ENCODE assay signal across 19 cellular contexts in the genomic region with DNA sequence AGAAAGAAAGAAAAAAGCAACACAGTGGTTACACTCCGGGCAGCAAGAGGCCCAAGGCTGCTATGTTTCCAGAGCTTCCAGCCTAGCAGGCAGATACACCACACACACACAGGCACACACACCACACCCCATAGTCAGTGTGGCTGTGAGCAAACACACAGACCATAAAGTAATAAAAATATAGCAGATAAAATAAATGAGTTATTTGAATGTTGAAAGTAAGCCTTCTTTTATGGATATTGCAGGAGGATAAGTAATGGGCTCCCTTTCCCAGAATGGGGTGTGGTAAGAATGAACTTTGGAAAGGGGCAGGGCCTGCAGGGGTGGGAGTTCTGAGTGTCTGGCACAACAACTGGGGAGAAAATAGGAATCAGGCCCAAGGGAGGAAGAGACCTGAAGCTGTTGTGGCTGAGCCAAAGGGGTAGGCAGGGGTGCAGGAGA. TPM values are rescaled to one million over a fixed set of nuclear protein-coding genes. Genes with fewer than 3 reads are reported as not detected.
A peak's percentile ranks its signal among the peaks of the same experiment; 100 is the strongest.
DNase-seq lines count a peak whose midpoint lies in the region; ATAC-seq and TF ChIP-seq lines count a peak whose summit lies in the region.
"Had no signal": no experiment of that assay in that cellular context is flagged by ENCODE, and none has a peak within 500 bp of the region (broad histone marks: within the 10 kb centered on the region; RNA-seq: fewer than 3 reads in every experiment).

No MANE protein-coding gene starts in this region.

- peak; percentile 37 to 60 (median 50) for ATAC-seq in right lobe of liver
- no peak for ATAC-seq in stimulated activated effector memory CD8-positive, alpha-beta T cell treated with anti-CD3 and anti-CD28 coated beads, Interleukin-12 subunit alpha, Interleukin-12 subunit beta, amount 100 ng/mL, for 72 hours

- CTCF ChIA-PET in HEK293 (lab: Yijun Ruan, JAX) = interaction anchor here (0.6 to 21.9 kb wide), 3 partner anchors 12 to 76 kb away, joined by 4 to 592 read pairs (median 5); a partner anchor contains a TSS
- CTCF ChIA-PET in CD8-positive, alpha-beta memory T cell (lab: Charles Lee) = interaction anchor here (8.6 kb wide), 1 partner anchor 15 kb away, joined by 191 read pairs; a partner anchor contains a TSS

- H3K9me3 ChIP-seq in HEK293 (ENCODE audit: control insufficient read depth, insufficient read depth, low read depth, low read length) (no peaks in the 10 kb centered on the region), adipocyte (ENCODE audit: control insufficient read depth, low read length) (peaks cover 5% of the 10 kb centered on the region), right lobe of liver (no peaks in the 10 kb centered on the region), ascending aorta (no peaks in the 10 kb centered on the region)
- H3K9me3 ChIP-seq in CD8-positive, alpha-beta memory T cell (ENCODE audit: low read length) = no peaks in the 10 kb centered on the region
- no peaks in the 10 kb centered on the region for H3K9me3 ChIP-seq in effector memory CD4-positive, alpha-beta T cell (ENCODE audit: control insufficient read depth, low read length)
- H3K9me3 ChIP-seq: SJCRH30 had no signal

- TF ChIP-seq POLR2A in right lobe of liver (IDR thresholded peaks at IDR 0.05) = no peak

- POLR2A ChIA-PET in HEK293 (lab: Yijun Ruan, JAX) = interaction anchor here (1.7 kb wide), 1 partner anchor 71 kb away, joined by 4 read pairs; a partner anchor contains a TSS
- POLR2A ChIA-PET in CD8-positive, alpha-beta memory T cell (lab: Charles Lee) = no interaction called here

- peaks cover 13% of the 10 kb centered on the region for H3K4me1 Mint-ChIP-seq in stimulated activated effector memory CD8-positive, alpha-beta T cell treated with anti-CD3 and anti-CD28 coated beads, Interleukin-12 subunit alpha, Interleukin-12 subunit beta, amount 100 ng/mL, for 72 hours
- H3K4me1 Mint-ChIP-seq in CD8-positive, alpha-beta memory T cell = peaks cover 13 to 15% (median 14%) of the 10 kb centered on the region in 3 donors

- no peaks in the 10 kb centered on the region for H3K9me3 Mint-ChIP-seq in stimulated activated effector memory CD8-positive, alpha-beta T cell treated with anti-CD3 and anti-CD28 coated beads, Interleukin-12 subunit alpha, Interleukin-12 subunit beta, amount 100 ng/mL, for 72 hours
- no peaks in the 10 kb centered on the region for H3K9me3 Mint-ChIP-seq in CD8-positive, alpha-beta memory T cell
- H3K9me3 Mint-ChIP-seq: activated naive CD4-positive, alpha-beta T cell treated with anti-CD3 and anti-CD28 coated beads, Interleukin-2, amount 50 U/mL, for 24 hours; stimulated activated naive CD8-positive, alpha-beta T cell treated with anti-CD3 and anti-CD28 coated beads, Interleukin-15, Interleukin-2, amounts not matched to agents 100 ng/mL and 50 ng/mL, for 24 hours had no signal

- H3K36me3 ChIP-seq in HEK293 (ENCODE audit: control insufficient read depth in 2 of 2, insufficient read depth in 1 of 2, low read length in 2 of 2) = no peaks in the 10 kb centered on the region
- no peaks in the 10 kb centered on the region for H3K36me3 ChIP-seq in adipocyte (ENCODE audit: control insufficient read depth, insufficient read depth, low read length, severe bottlenecking)
- no peaks in the 10 kb centered on the region for H3K36me3 ChIP-seq in right lobe of liver
- H3K36me3 ChIP-seq in CD8-positive, alpha-beta memory T cell (ENCODE audit: insufficient read depth, low read length) = no peaks in the 10 kb centered on the region
- H3K36me3 ChIP-seq in ascending aorta = no peaks in the 10 kb centered on the region
- H3K36me3 ChIP-seq in effector memory CD4-positive, alpha-beta T cell (ENCODE audit: control insufficient read depth, insufficient read depth, low read length) = no peaks in the 10 kb centered on the region
- H3K36me3 ChIP-seq: SJCRH30 had no signal

- H3K27me3 ChIP-seq in adipocyte (replicated peaks; ENCODE audit: control insufficient read depth, insufficient read depth, low read length) = no peaks in the 10 kb centered on the region
- H3K27me3 ChIP-seq in right lobe of liver = no peaks in the 10 kb centered on the region
- no peaks in the 10 kb centered on the region for H3K27me3 ChIP-seq in CD8-positive, alpha-beta memory T cell (ENCODE audit: insufficient read depth, low read length, poor library complexity, severe bottlenecking)
- no peaks in the 10 kb centered on the region for H3K27me3 ChIP-seq in ascending aorta
- H3K27me3 ChIP-seq in effector memory CD4-positive, alpha-beta T cell (replicated peaks; ENCODE audit: control insufficient read depth, insufficient read depth, low read length, poor library complexity, severe bottlenecking) = no peaks in the 10 kb centered on the region

- peak overlapping the region; percentile 32 for H3K27ac Mint-ChIP-seq in stimulated activated effector memory CD8-positive, alpha-beta T cell treated with anti-CD3 and anti-CD28 coated beads, Interleukin-12 subunit alpha, Interleukin-12 subunit beta, amount 100 ng/mL, for 72 hours
- no peak overlapping the region for H3K27ac Mint-ChIP-seq in CD8-positive, alpha-beta memory T cell
- H3K27ac Mint-ChIP-seq: activated naive CD4-positive, alpha-beta T cell treated with anti-CD3 and anti-CD28 coated beads, Interleukin-2, amount 50 U/mL, for 24 hours; stimulated activated naive CD8-positive, alpha-beta T cell treated with anti-CD3 and anti-CD28 coated beads, Interleukin-15, Interleukin-2, amounts not matched to agents 100 ng/mL and 50 ng/mL, for 24 hours had no signal

- peak overlapping the region; percentile 67 for H3K9ac ChIP-seq in adipocyte (ENCODE audit: low read length)

- intact Hi-C loops in right lobe of liver (cut with DNase I) (no loop called here), ascending aorta (cut with DNase I) (no loop called here)

- 25% methylated on average over 1 of the region's 1 CpG for WGBS in right lobe of liver (ENCODE audit: insufficient coverage, low coverage, low lambda C conversion rate, missing lambda C conversion rate)

- peaks cover 0 to 1% of the 10 kb centered on the region in 2 donors for H3K27me3 Mint-ChIP-seq in CD8-positive, alpha-beta memory T cell
- H3K27me3 Mint-ChIP-seq: activated naive CD4-positive, alpha-beta T cell treated with anti-CD3 and anti-CD28 coated beads, Interleukin-2, amount 50 U/mL, for 24 hours; stimulated activated naive CD8-positive, alpha-beta T cell treated with anti-CD3 and anti-CD28 coated beads, Interleukin-15, Interleukin-2, amounts not matched to agents 100 ng/mL and 50 ng/mL, for 24 hours had no signal

- no peak overlapping the region for H3K4me3 Mint-ChIP-seq in stimulated activated effector memory CD8-positive, alpha-beta T cell treated with anti-CD3 and anti-CD28 coated beads, Interleukin-12 subunit alpha, Interleukin-12 subunit beta, amount 100 ng/mL, for 72 hours
- no peak overlapping the region for H3K4me3 Mint-ChIP-seq in CD8-positive, alpha-beta memory T cell
- H3K4me3 Mint-ChIP-seq: activated naive CD4-positive, alpha-beta T cell treated with anti-CD3 and anti-CD28 coated beads, Interleukin-2, amount 50 U/mL, for 24 hours; stimulated activated naive CD8-positive, alpha-beta T cell treated with anti-CD3 and anti-CD28 coated beads, Interleukin-15, Interleukin-2, amounts not matched to agents 100 ng/mL and 50 ng/mL, for 24 hours had no signal

- H3K27ac ChIP-seq in HEK293 (ENCODE audit: extremely low read depth, low read depth, low read length) = no peak overlapping the region
- H3K27ac ChIP-seq in right lobe of liver = peak overlapping the region; percentile 28 to 83 (median 60)
- H3K27ac ChIP-seq in CD8-positive, alpha-beta memory T cell (ENCODE audit: low read depth, low read length) = no peak overlapping the region
- H3K27ac ChIP-seq in ascending aorta = no peak overlapping the region
- no peak overlapping the region for H3K27ac ChIP-seq in effector memory CD4-positive, alpha-beta T cell (ENCODE audit: insufficient read depth, low read length, poor library complexity, severe bottlenecking)
- H3K27ac ChIP-seq: SJCRH30 had no signal

- peaks cover 8% of the 10 kb centered on the region for H3K36me3 Mint-ChIP-seq in stimulated activated effector memory CD8-positive, alpha-beta T cell treated with anti-CD3 and anti-CD28 coated beads, Interleukin-12 subunit alpha, Interleukin-12 subunit beta, amount 100 ng/mL, for 72 hours
- peaks cover 0 to 3% (median 2%) of the 10 kb centered on the region in 3 donors for H3K36me3 Mint-ChIP-seq in CD8-positive, alpha-beta memory T cell
- H3K36me3 Mint-ChIP-seq: activated naive CD4-positive, alpha-beta T cell treated with anti-CD3 and anti-CD28 coated beads, Interleukin-2, amount 50 U/mL, for 24 hours had no signal

- DNase-seq in adipocyte (ENCODE audit: low read depth) (peak; percentile 20), right lobe of liver (peak in 1 of 3 donors; percentile 79), ascending aorta (ENCODE audit: low spot score in 2 of 2) (no peak)
- DNase-seq in stimulated activated effector memory CD8-positive, alpha-beta T cell treated with anti-CD3 and anti-CD28 coated beads, Interleukin-12 subunit alpha, Interleukin-12 subunit beta, amount 100 ng/mL, for 72 hours (ENCODE audit: low spot score in 2 of 2) = no peak
- DNase-seq in CD8-positive, alpha-beta memory T cell = no peak
- DNase-seq in activated naive CD4-positive, alpha-beta T cell treated with Interleukin-2 at 50 U/mL for 16 hours = no peak
- no peak for DNase-seq in effector memory CD4-positive, alpha-beta T cell
- DNase-seq: activated CD4-positive, alpha-beta T cell treated with anti-CD3 and anti-CD28 coated beads for 4 hours; AML-193; effector CD4-positive, alpha-beta T cell; NCI-H1694; NCI-H446 treated with DMSO at 0.1 percent for 48 hours; SJCRH30; T1000 had no signal

- H3K4me3 ChIP-seq in HEK293 (ENCODE audit: low read depth, low read length) (no peak overlapping the region), adipocyte (ENCODE audit: low read length) (no peak overlapping the region), right lobe of liver (no peak overlapping the region), ascending aorta (no peak overlapping the region)
- no peak overlapping the region for H3K4me3 ChIP-seq in CD8-positive, alpha-beta memory T cell (ENCODE audit: low read length)
- no peak overlapping the region for H3K4me3 ChIP-seq in effector memory CD4-positive, alpha-beta T cell (ENCODE audit: insufficient read depth, low read depth, low read length, poor library complexity, severe bottlenecking)
- H3K4me3 ChIP-seq: lung, SJCRH30 had no signal

- TF ChIP-seq CTCF in HEK293 (tag by site-specific recombination; IDR thresholded peaks at IDR 0.05) (no peak), right lobe of liver (IDR thresholded peaks at IDR 0.05) (no peak), ascending aorta (IDR thresholded peaks at IDR 0.05) (no peak)

- no peaks in the 10 kb centered on the region for H3K4me1 ChIP-seq in HEK293 (ENCODE audit: control insufficient read depth, insufficient read depth, low read length)
- peaks cover 31% of the 10 kb centered on the region for H3K4me1 ChIP-seq in adipocyte (ENCODE audit: control insufficient read depth, insufficient read depth, low read length)
- H3K4me1 ChIP-seq in right lobe of liver = peaks cover 0 to 17% (median 2%) of the 10 kb centered on the region in 4 donors
- peaks cover 9% of the 10 kb centered on the region for H3K4me1 ChIP-seq in CD8-positive, alpha-beta memory T cell (ENCODE audit: insufficient read depth, low read length)
- peaks cover 0 to 5% of the 10 kb centered on the region in 2 donors for H3K4me1 ChIP-seq in ascending aorta
- H3K4me1 ChIP-seq in effector memory CD4-positive, alpha-beta T cell (ENCODE audit: control insufficient read depth, insufficient read depth, low read length, poor library complexity, severe bottlenecking) = peaks cover 9% of the 10 kb centered on the region
- H3K4me1 ChIP-seq: SJCRH30 had no signal

RNA-seq across cellular contexts. Expression of a gene that starts 4.8 kb away (rescaled TPM):
- total RNA-seq in right lobe of liver (100 to 1,000 TPM in 3 of 6 experiments, 10 to 100 TPM in 3; 47.3 to 119 (median 99.7) TPM), ascending aorta (52.3 TPM)
- total RNA-seq in CD8-positive, alpha-beta memory T cell = 100 to 1,000 TPM; 178 to 184 TPM
- polyA plus RNA-seq in CD8-positive, alpha-beta memory T cell = 81.3 TPM

RNA-seq across cellular contexts. Expression of a gene that starts 8.4 kb away (rescaled TPM):
- total RNA-seq in right lobe of liver = 1 to 10 TPM in 1 of 6 experiments, under 1 TPM in 5; 0.19 to 1.1 (median 0.47) TPM
- not detected for total RNA-seq in CD8-positive, alpha-beta memory T cell
- not detected for polyA plus RNA-seq in CD8-positive, alpha-beta memory T cell
- not detected for total RNA-seq in ascending aorta
- total RNA-seq: LHCN-M2, SJCRH30 had no signal

RNA-seq across cellular contexts. Expression of a gene that starts 24.7 kb away (rescaled TPM):
- total RNA-seq in right lobe of liver = 100 to 1,000 TPM in 5 of 6 experiments, 10 to 100 TPM in 1; 85.0 to 151 (median 124) TPM
- total RNA-seq in CD8-positive, alpha-beta memory T cell = 10 to 100 TPM; 55.5 to 57.7 TPM
- polyA plus RNA-seq in CD8-positive, alpha-beta memory T cell = 20.3 TPM
- total RNA-seq in ascending aorta = 36.7 TPM

Comparison
In these comparisons a context has a peak if more than half of its experiments do, and no peak if none do; other contexts are left out.
1. H3K27ac ChIP-seq: peak in right lobe of liver (3 of 3); none in HEK293 (single experiment), CD8-positive, alpha-beta memory T cell (single experiment), ascending aorta (0 of 2) and effector memory CD4-positive, alpha-beta T cell (single experiment).